8 cellular contexts compared by ENCODE assay signal in genomic region chr2:173965372-173966025, GRCh38. TPM values are rescaled to one million over a fixed set of nuclear protein-coding genes. Genes with fewer than 3 reads are reported as not detected.
DNase-seq lines count a peak whose midpoint lies in the region; ATAC-seq, FAIRE-seq and TF ChIP-seq lines count a peak whose summit lies in the region.

TSS of gene SP3 (minus strand) at chr2:173965373. CDS start at chr2:173965171, 202 bp downstream.

- BruUV-seq in OCI-LY7 (replicated peaks; lab: Mats Ljungman, UMichigan): no TSS peak
- TSS peak; percentile 74 for BruUV-seq in endothelial cell of umbilical vein (replicated peaks; lab: Mats Ljungman, UMichigan)

- H3K9me3 ChIP-seq in HUES64 (ENCODE audit: insufficient read depth, low read depth, low read length): 0 out of 2 replicates have a peak, but pooled peaks cover 2% of the 10 kb centered on the region
- H3K9me3 ChIP-seq in OCI-LY7 (ENCODE audit: low read length): peaks cover 10% of the 10 kb centered on the region
- no peaks in the 10 kb centered on the region for H3K9me3 ChIP-seq in endothelial cell of umbilical vein (replicated peaks; ENCODE audit: control insufficient read depth, insufficient read depth, low read length)

- POLR2A ChIA-PET in OCI-LY7 (lab: Charles Lee) (interaction anchor here (0.8 to 1.3 kb wide), 4 partner anchors 9 to 25 kb away, joined by 3 to 16 read pairs (median 6); no protein-coding TSS in a partner anchor), endothelial cell of umbilical vein (lab: Charles Lee) (interaction anchor here (0.6 to 0.8 kb wide), 3 partner anchors 74 to 283 kb away, joined by 3 to 5 read pairs (median 4); partner anchors contain the start of gene OLA1)

- H3K79me2 ChIP-seq in OCI-LY7 (ENCODE audit: insufficient read depth, low read depth, low read length) (peaks cover 39% of the 10 kb centered on the region), endothelial cell of umbilical vein (ENCODE audit: control insufficient read depth, insufficient read depth, low read length) (peaks cover 30% of the 10 kb centered on the region)

- intact Hi-C loops in OCI-LY7 (cut with micrococcal nuclease; ENCODE audit: unreplicated experiment): loop anchor here (1.0 to 10.0 kb wide), 5 partner anchors 24 to 611 kb away; partner anchors contain the start of genes CDCA7 and OLA1
- intact Hi-C loops in endothelial cell of umbilical vein (cut with micrococcal nuclease): loop anchor here (1.0 to 2.0 kb wide), 5 partner anchors 43 to 283 kb away; partner anchors contain the start of gene OLA1

- no peaks in the 10 kb centered on the region for H3K9me2 ChIP-seq in OCI-LY7 (ENCODE audit: insufficient read depth, low read length)

- H3K9ac ChIP-seq in HUES64 (ENCODE audit: low read depth, low read length) (peak within 1 kb of the TSS; percentile 97), endothelial cell of umbilical vein (replicated peaks; ENCODE audit: extremely low read depth, insufficient read depth, low read length) (peak within 1 kb of the TSS; percentile 98)

- no peak for TF ChIP-seq CTCF in OCI-LY7 (conservative IDR thresholded peaks at IDR 0.05; ENCODE audit: low read length)
- TF ChIP-seq CTCF in endothelial cell of umbilical vein (IDR thresholded peaks at IDR 0.05; ENCODE audit: extremely low read depth in 1 of 2, insufficient read depth in 1 of 2, low read depth in 1 of 2, low read length in 2 of 2): no peak

- FAIRE-seq in endothelial cell of umbilical vein (lab: Jason Lieb, UNC): peak; percentile 98

- H3K36me3 ChIP-seq in HUES64 (ENCODE audit: insufficient read depth, low read length) (peaks cover 11% of the 10 kb centered on the region), OCI-LY7 (ENCODE audit: insufficient read depth, low read length) (peaks cover 33% of the 10 kb centered on the region), endothelial cell of umbilical vein (ENCODE audit: control insufficient read depth in 2 of 2, extremely low read depth in 1 of 2, insufficient read depth in 2 of 2, low read length in 2 of 2) (no peaks in the 10 kb centered on the region)

- ATAC-seq in GM21447 (IDR thresholded peaks at IDR 0.05; ENCODE audit: unreplicated experiment): peak; percentile 67

- dilution Hi-C loops in endothelial cell of umbilical vein (cut with MboI; ENCODE audit: extremely low pct_ligation_motif_present, low sequenced_read_pairs): no loop called here

- H3K27me3 ChIP-seq in HUES64 (ENCODE audit: insufficient read depth, low read length) (no peaks in the 10 kb centered on the region), endothelial cell of umbilical vein (ENCODE audit: control insufficient read depth in 2 of 2, insufficient read depth in 2 of 2, low read length in 2 of 2) (no peaks in the 10 kb centered on the region)

- H3K4me1 ChIP-seq in HUES64 (ENCODE audit: insufficient read depth, low read length) (peaks cover 28% of the 10 kb centered on the region), OCI-LY7 (ENCODE audit: insufficient read depth, low read length, poor library complexity, severe bottlenecking) (peaks cover 25% of the 10 kb centered on the region), endothelial cell of umbilical vein (ENCODE audit: control insufficient read depth, extremely low read depth, insufficient read depth, low read length) (peaks cover 19% of the 10 kb centered on the region)

- H3K4me3 ChIP-seq in HUES64 (ENCODE audit: low read length) (peak within 1 kb of the TSS; percentile 98), OCI-LY7 (ENCODE audit: low read depth, low read length, poor library complexity, severe bottlenecking) (peak within 1 kb of the TSS; percentile 100), endothelial cell of umbilical vein (replicated peaks in 1 of 3; ENCODE audit: insufficient read depth in 1 of 3, low read depth in 1 of 3, low read length in 3 of 3) (peak within 1 kb of the TSS; percentile 87 to 92 (median 91))

- H3K27ac ChIP-seq in HUES64 (ENCODE audit: low read depth, low read length): peak within 1 kb of the TSS; percentile 99
- H3K27ac ChIP-seq in OCI-LY7 (ENCODE audit: low read depth, low read length, poor library complexity, severe bottlenecking): peak within 1 kb of the TSS; percentile 97
- H3K27ac ChIP-seq in endothelial cell of umbilical vein (ENCODE audit: insufficient read depth, low read depth, low read length): peak within 1 kb of the TSS; percentile 90

- H3K4me2 ChIP-seq in OCI-LY7 (ENCODE audit: low read length): peak within 1 kb of the TSS; percentile 83
- peak within 1 kb of the TSS; percentile 97 for H3K4me2 ChIP-seq in endothelial cell of umbilical vein (ENCODE audit: insufficient read depth, low read length)

- H2AFZ ChIP-seq in OCI-LY7 (ENCODE audit: low read length) (peak within 1 kb of the TSS; percentile 54), endothelial cell of umbilical vein (ENCODE audit: low read depth, low read length) (peak within 1 kb of the TSS; percentile 55)

- no peaks in the 10 kb centered on the region for H3K9me1 ChIP-seq in endothelial cell of umbilical vein (replicated peaks; ENCODE audit: control insufficient read depth, extremely low read depth, insufficient read depth, low read length)

- under 1% methylated on average over 52 of the region's 52 CpGs for WGBS in HUES64

- CTCF ChIA-PET in OCI-LY7 (lab: Charles Lee; ENCODE audit: unreplicated experiment): interaction anchor here (0.6 kb wide), 1 partner anchor 1492 kb away, joined by 3 read pairs; no protein-coding TSS in a partner anchor
- CTCF ChIA-PET in endothelial cell of umbilical vein (lab: Charles Lee): interaction anchor here (0.6 to 1.5 kb wide), 7 partner anchors 19 to 379 kb away, joined by 3 to 5 read pairs (median 3); no protein-coding TSS in a partner anchor

- H4K20me1 ChIP-seq in OCI-LY7 (ENCODE audit: insufficient read depth, low read length) (peaks cover 12% of the 10 kb centered on the region), endothelial cell of umbilical vein (replicated peaks; ENCODE audit: control insufficient read depth, extremely low read depth, insufficient read depth, low read length) (no peaks in the 10 kb centered on the region)

- DNase-seq in D341Med (ENCODE audit: low spot score): peak; percentile 97
- DNase-seq in OCI-LY7 (ENCODE audit: low spot score): peak; percentile 97
- peak; percentile 91 for DNase-seq in activated T-cell treated with anti-CD3 and anti-CD28 coated beads for 1 hour (ENCODE audit: low read depth)
- DNase-seq in endothelial cell of umbilical vein (ENCODE audit: low read depth, low spot score): peak; percentile 98
- peak; percentile 92 for DNase-seq in middle frontal gyrus (ENCODE audit: extremely low spot score, low spot score)
- peak; percentile 91 to 92 for DNase-seq in stimulated activated CD8-positive, alpha-beta memory T cell treated with anti-CD3 and anti-CD28 coated beads, Interleukin-2, amount 100 ng/mL, for 48 hours (ENCODE audit: low read depth in 2 of 2)

- peak; percentile 90 for TF ChIP-seq POLR2A in endothelial cell of umbilical vein (IDR thresholded peaks at IDR 0.05; ENCODE audit: low read depth, low read length)

TF ChIP-seq in endothelial cell of umbilical vein, 7 proteins besides CTCF, POLR2A, EP300 and RAD21:
- TF ChIP-seq MYC (IDR thresholded peaks at IDR 0.05; ENCODE audit: low read depth, low read length) (no peak), EZH2 (IDR thresholded peaks at IDR 0.05; ENCODE audit: borderline replicate concordance, low read depth, low read length, severe bottlenecking) (no peak), POLR2AphosphoS5 (IDR thresholded peaks at IDR 0.05; ENCODE audit: insufficient read depth, low read depth, low read length) (peak; percentile 94), JUN (IDR thresholded peaks at IDR 0.05; ENCODE audit: borderline replicate concordance, insufficient read depth, insufficient read length, low read depth) (no peak)

RNA-seq across cellular contexts. Expression of gene SP3, which starts in this region (rescaled TPM):
- 63.6 TPM for polyA plus RNA-seq in HUES64 (2013, experiment 1 of 2)
- polyA plus RNA-seq in HUES64 (2013, experiment 2 of 2): 62.4 TPM
- total RNA-seq in OCI-LY7 (2014; rRNA removed; shearing (Covaris generic)): 129 and 150 TPM in 2 replicates
- total RNA-seq in OCI-LY7 (2022): 115 and 127 TPM in 2 replicates
- total RNA-seq in endothelial cell of umbilical vein: 59.0 and 60.1 TPM in 2 replicates
- polyA plus RNA-seq in endothelial cell of umbilical vein: 20.5 and 23.9 TPM in 2 replicates
- 23.5 and 25.8 TPM in 2 replicates for polyA plus RNA-seq in endothelial cell of umbilical vein (2011; cell fraction: cytosol; rRNA removed)
- 36.0 and 45.6 TPM in 2 replicates for polyA plus RNA-seq in endothelial cell of umbilical vein (2011; cell fraction: nucleus; rRNA removed)
- 27.1 and 37.7 TPM in 2 replicates for polyA plus RNA-seq in endothelial cell of umbilical vein (2012)
- polyA minus RNA-seq in endothelial cell of umbilical vein: 75.8 and 85.4 TPM in 2 replicates
- 28.5 TPM for polyA minus RNA-seq in endothelial cell of umbilical vein (2011; cell fraction: cytosol; rRNA and poly(A)+ RNA removed)
- polyA minus RNA-seq in endothelial cell of umbilical vein (2011; cell fraction: nucleus; rRNA and poly(A)+ RNA removed): 88.0 and 128 TPM in 2 replicates

Comparison
In these comparisons a context has a peak if more than half of its experiments do, and no peak if none do; other contexts are left out.
1. Peak in every context shown above with its lines: DNase-seq, ATAC-seq, H3K4me3 ChIP-seq and H3K27ac ChIP-seq.